In genomic region chr17:60353773-60354172, GRCh38 we compare ENCODE assay signal across 18 cellular contexts. TPM values are rescaled to one million over a fixed set of nuclear protein-coding genes. Genes with fewer than 3 reads are reported as not detected.
A peak's percentile ranks its signal among the peaks of the same experiment; 100 is the strongest.
DNase-seq lines count a peak whose midpoint lies in the region; ATAC-seq, FAIRE-seq and TF ChIP-seq lines count a peak whose summit lies in the region.
"Had no signal": no experiment of that assay in that cellular context is flagged by ENCODE, and none has a peak within 500 bp of the region (broad histone marks: within the 10 kb centered on the region; RNA-seq: fewer than 3 reads in every experiment).

No MANE protein-coding gene starts in this region.

- TF ChIP-seq POLR2A in right lobe of liver (IDR thresholded peaks at IDR 0.05): no peak
- no peak for TF ChIP-seq POLR2A in HepG2 (IDR thresholded peaks at IDR 0.05; ENCODE audit: insufficient read depth in 1 of 2, low read depth in 2 of 2, low read length in 2 of 2)

- POLR2A ChIA-PET in HepG2 (lab: Yijun Ruan, JAX) (no interaction called here), PC-3 (lab: Charles Lee; ENCODE audit: unreplicated experiment) (no interaction called here)

- intact Hi-C loops in right lobe of liver (cut with DNase I): no loop called here
- intact Hi-C loops in HepG2 (cut with micrococcal nuclease; ENCODE audit: unreplicated experiment): no loop called here
- intact Hi-C loops in PC-3 (cut with micrococcal nuclease): loop anchor here (1.0 to 10.0 kb wide), 2 partner anchors 20 to 209 kb away; partner anchors contain the start of gene CA4

- H3K4me1 ChIP-seq in right lobe of liver: peaks cover 0 to 45% (median 19%) of the 10 kb centered on the region in 4 donors
- peaks cover 47% of the 10 kb centered on the region for H3K4me1 ChIP-seq in HepG2 (ENCODE audit: insufficient read depth, low read length)
- peaks cover 39% of the 10 kb centered on the region for H3K4me1 ChIP-seq in PC-3 (ENCODE audit: insufficient read depth, low read length)
- H3K4me1 ChIP-seq: BLaER1 had no signal

- 43% methylated on average over 4 of the region's 4 CpGs for WGBS in right lobe of liver (ENCODE audit: insufficient coverage, low coverage, low lambda C conversion rate, missing lambda C conversion rate)
- 92% methylated on average over 4 of the region's 4 CpGs for WGBS in HepG2 (ENCODE audit: low lambda C conversion rate)

- no peaks in the 10 kb centered on the region for H3F3A ChIP-seq in PC-3 (ENCODE audit: low read length, unreplicated experiment)

- H3K9ac ChIP-seq in HepG2 (ENCODE audit: insufficient read depth, low read depth, low read length) (no peak overlapping the region), PC-3 (ENCODE audit: low read length) (no peak overlapping the region)
- H3K9ac ChIP-seq: BLaER1 had no signal

- peaks cover 25% of the 10 kb centered on the region; the same call in 1 of the 2 replicates for H4K20me1 ChIP-seq in HepG2 (ENCODE audit: insufficient read depth, low read length)
- peaks cover 30% of the 10 kb centered on the region; the same call in 1 of the 2 replicates for H4K20me1 ChIP-seq in PC-3 (ENCODE audit: low read length)

- H3K4me2 ChIP-seq in HepG2 (ENCODE audit: low read depth, low read length) (no peak overlapping the region), PC-3 (ENCODE audit: low read length) (peak overlapping the region; percentile 27)
- H3K4me2 ChIP-seq: BLaER1 had no signal

- TF ChIP-seq CTCF in right lobe of liver (IDR thresholded peaks at IDR 0.05): no peak
- TF ChIP-seq CTCF in HepG2 (CRISPR knock-in tag; IDR thresholded peaks at IDR 0.05): no peak
- no peak for TF ChIP-seq CTCF in PC-3 (conservative IDR thresholded peaks at IDR 0.05; ENCODE audit: low read depth, low read length)
- no peak for TF ChIP-seq CTCF in choroid plexus epithelial cell (conservative IDR thresholded peaks at IDR 0.05; ENCODE audit: low read depth, low read length)
- no peak for TF ChIP-seq CTCF in D721Med (IDR thresholded peaks at IDR 0.05; ENCODE audit: insufficient read depth, missing control alignments)

- no peaks in the 10 kb centered on the region for H3K9me2 ChIP-seq in PC-3 (replicated peaks; ENCODE audit: low read length)

- H3K4me3 ChIP-seq in right lobe of liver: no peak overlapping the region
- H3K4me3 ChIP-seq in HepG2 (replicated peaks in 1 of 3; ENCODE audit: insufficient read depth in 1 of 3, low read depth in 2 of 3, low read length in 3 of 3): no peak overlapping the region
- H3K4me3 ChIP-seq in PC-3 (ENCODE audit: low read length): no peak overlapping the region
- no peak overlapping the region for H3K4me3 ChIP-seq in choroid plexus epithelial cell (ENCODE audit: low read depth, low read length)
- H3K4me3 ChIP-seq: BLaER1 had no signal

- FAIRE-seq in HepG2 (lab: Jason Lieb, UNC) (no peak), D721Med (lab: Jason Lieb, UNC) (no peak)

- H3K27me3 ChIP-seq in right lobe of liver (no peaks in the 10 kb centered on the region), HepG2 (ENCODE audit: control insufficient read depth in 1 of 2, insufficient read depth in 2 of 2, low read length in 2 of 2) (no peaks in the 10 kb centered on the region), PC-3 (ENCODE audit: low read length) (no peaks in the 10 kb centered on the region)
- H3K27me3 ChIP-seq: BLaER1 had no signal

- BruUV-seq in HepG2 (replicated peaks; lab: Mats Ljungman, UMichigan) (no TSS peak), PC-3 (replicated peaks; lab: Mats Ljungman, UMichigan) (no TSS peak)

- no peak for DNase-seq in right lobe of liver
- no peak for DNase-seq in HepG2 (ENCODE audit: low spot score)
- DNase-seq in PC-3: no peak
- DNase-seq in choroid plexus epithelial cell (ENCODE audit: low read depth): peak; percentile 26
- DNase-seq in D721Med (ENCODE audit: insufficient read length, low spot score): no peak
- no peak for DNase-seq in NCI-H526 treated with DMSO at 0.1 percent for 48 hours (lab: John Stamatoyannopoulos, UW)
- DNase-seq in stimulated activated naive CD4-positive, alpha-beta T cell (lab: John Stamatoyannopoulos, UW): no peak
- DNase-seq in LoVo (ENCODE audit: low spot score): no peak
- DNase-seq: CD8-positive, alpha-beta memory T cell; DMS79 treated with DMSO at 0.1 percent for 48 hours; H9; Kasumi-1; NCI-H1417 treated with DMSO at 0.1 percent for 48 hours; NCI-H187 treated with DMSO at 0.1 percent for 48 hours; NCI-H524 treated with DMSO at 0.1 percent for 48 hours had no signal

- CTCF ChIA-PET in HepG2 (lab: Yijun Ruan, JAX; ENCODE audit: low intra/inter-chr PET ratio, low total read pairs) (interaction anchor here (0.6 kb wide), 1 partner anchor 32 kb away, joined by 3 read pairs; no protein-coding TSS in a partner anchor), PC-3 (lab: Charles Lee) (no interaction called here)

- TF ChIP-seq EP300 in HepG2 (IDR thresholded peaks at IDR 0.05; ENCODE audit: low read depth in 2 of 2, low read length in 2 of 2): no peak
- no peak for TF ChIP-seq EP300 in HepG2 (CRISPR knock-in tag; IDR thresholded peaks at IDR 0.05; ENCODE audit: borderline replicate concordance)

- H3K79me2 ChIP-seq in HepG2 (ENCODE audit: insufficient read depth, low read length) (peaks cover 24% of the 10 kb centered on the region), PC-3 (ENCODE audit: low read length) (peaks cover 38% of the 10 kb centered on the region)

- ATAC-seq in right lobe of liver (peak in 1 of 4 donors; percentile 11), HepG2 (no peak), PC-3 (no peak)
- ATAC-seq: Panc1, Right ventricle myocardium inferior had no signal

- H3K27ac ChIP-seq in right lobe of liver (peak overlapping the region in 2 of 3 donors; percentile 52 to 56), HepG2 (ENCODE audit: extremely low read length, insufficient read depth, low read length) (no peak overlapping the region), PC-3 (ENCODE audit: low read length) (no peak overlapping the region)
- H3K27ac ChIP-seq: BLaER1 had no signal

- no peaks in the 10 kb centered on the region for H3K36me3 ChIP-seq in right lobe of liver
- no peaks in the 10 kb centered on the region for H3K36me3 ChIP-seq in HepG2 (replicated peaks in 1 of 2; ENCODE audit: control insufficient read depth in 1 of 2, insufficient read depth in 2 of 2, low read length in 2 of 2)
- no peaks in the 10 kb centered on the region for H3K36me3 ChIP-seq in PC-3 (ENCODE audit: low read depth, low read length)
- H3K36me3 ChIP-seq: BLaER1 had no signal

- in situ Hi-C loops in HepG2 (cut with HindIII; ENCODE audit: extremely low pct_ligation_motif_present, low pct_unique_long_range_greater_than_20kb): no loop called here

- H2AFZ ChIP-seq in HepG2 (ENCODE audit: low read length) (no peak overlapping the region), PC-3 (ENCODE audit: low read length) (no peak overlapping the region)

- no peak for TF ChIP-seq RAD21 in HepG2 (CRISPR knock-in tag; IDR thresholded peaks at IDR 0.05)

- H3K9me3 ChIP-seq in right lobe of liver: no peaks in the 10 kb centered on the region
- no peaks in the 10 kb centered on the region for H3K9me3 ChIP-seq in HepG2 (ENCODE audit: low read length)
- H3K9me3 ChIP-seq in PC-3 (ENCODE audit: low read length): no peaks in the 10 kb centered on the region
- H3K9me3 ChIP-seq: BLaER1 had no signal

TF ChIP-seq in HepG2, 621 proteins besides CTCF, POLR2A, EP300 and RAD21 (continues in another document):
- TF ChIP-seq PBX3 (CRISPR knock-in tag; IDR thresholded peaks at IDR 0.05; ENCODE audit: borderline replicate concordance): no peak
- TF ChIP-seq CC2D1A (CRISPR knock-in tag; IDR thresholded peaks at IDR 0.05): no peak
- TF ChIP-seq ZMYM4 (CRISPR knock-in tag; IDR thresholded peaks at IDR 0.05): no peak
- no peak for TF ChIP-seq CHD2 (IDR thresholded peaks at IDR 0.05; ENCODE audit: low read depth, low read length)
- TF ChIP-seq CAMTA2 (CRISPR knock-in tag; IDR thresholded peaks at IDR 0.05; ENCODE audit: borderline replicate concordance): no peak
- no peak for TF ChIP-seq ZNF432 (CRISPR knock-in tag; IDR thresholded peaks at IDR 0.05; ENCODE audit: borderline replicate concordance)
- no peak for TF ChIP-seq ZNF558 (CRISPR knock-in tag; IDR thresholded peaks at IDR 0.05; ENCODE audit: borderline replicate concordance)
- no peak for TF ChIP-seq ADNP (CRISPR knock-in tag; IDR thresholded peaks at IDR 0.05)
- TF ChIP-seq NFYB (CRISPR knock-in tag; IDR thresholded peaks at IDR 0.05): no peak
- TF ChIP-seq ZNF430 (CRISPR knock-in tag; IDR thresholded peaks at IDR 0.05): no peak

RNA-seq across cellular contexts. Expression of gene USP32, which starts 38.2 kb away (rescaled TPM):
- 10 to 100 TPM; 24.8 to 44.2 (median 33.5) TPM for total RNA-seq in right lobe of liver
- total RNA-seq in HepG2 (2016; rRNA removed; fragmentation: Illumina TruSeq; extraction: Trizol): 39.9 and 52.9 TPM in 2 replicates
- 12.8 and 14.5 TPM in 2 replicates for total RNA-seq in HepG2 (2016; cell fraction: cytosol; rRNA removed; fragmentation: Illumina TruSeq; extraction: Trizol; ENCODE audit: low read depth)
- 40.0 and 51.5 TPM in 2 replicates for total RNA-seq in HepG2 (2016; cell fraction: insoluble cytoplasmic fraction; rRNA removed; fragmentation: Illumina TruSeq; extraction: Trizol)
- 25.1 and 28.6 TPM in 2 replicates for total RNA-seq in HepG2 (2016; cell fraction: membrane; rRNA removed; fragmentation: Illumina TruSeq; extraction: Trizol)
- 40.8 and 45.7 TPM in 2 replicates for total RNA-seq in HepG2 (2016; cell fraction: nucleus; rRNA removed; fragmentation: Illumina TruSeq; extraction: Trizol)
- polyA plus RNA-seq in HepG2 (2011; rRNA removed): 24.9 and 25.6 TPM in 2 replicates
- 11.6 and 17.6 TPM in 2 replicates for polyA plus RNA-seq in HepG2 (2011; cell fraction: cytosol; rRNA removed)
- 13.1 and 18.9 TPM in 2 replicates for polyA plus RNA-seq in HepG2 (2011; cell fraction: nucleus; rRNA removed)
- polyA plus RNA-seq in HepG2 (2012): 23.3 and 24.2 TPM in 2 replicates
- polyA plus RNA-seq in HepG2 (2016; cell fraction: cytosol; fragmentation: Illumina TruSeq; extraction: Trizol; ENCODE audit: low read depth): 1.5 and 1.6 TPM in 2 replicates
- polyA plus RNA-seq in HepG2 (2016; cell fraction: insoluble cytoplasmic fraction; fragmentation: Illumina TruSeq; extraction: Trizol; ENCODE audit: low read depth): 33.3 and 35.1 TPM in 2 replicates
- 7.6 and 9.5 TPM in 2 replicates for polyA plus RNA-seq in HepG2 (2016; cell fraction: membrane; fragmentation: Illumina TruSeq; extraction: Trizol; ENCODE audit: low read depth)
- 26.1 and 32.2 TPM in 2 replicates for polyA plus RNA-seq in HepG2 (2016; cell fraction: nucleus; fragmentation: Illumina TruSeq; extraction: Trizol; ENCODE audit: insufficient read depth, low read depth)
- 27.9 and 28.2 TPM in 2 replicates for polyA minus RNA-seq in HepG2 (2011; rRNA and poly(A)+ RNA removed; ENCODE audit: low replicate concordance)
- polyA minus RNA-seq in HepG2 (2011; cell fraction: cytosol; rRNA and poly(A)+ RNA removed): 23.9 and 34.8 TPM in 2 replicates
- polyA minus RNA-seq in HepG2 (2011; cell fraction: nucleus; rRNA and poly(A)+ RNA removed): 57.9 and 63.0 TPM in 2 replicates
- total RNA-seq in PC-3 (2014; rRNA removed): 34.0 and 34.1 TPM in 2 replicates

Comparison
In these comparisons a context has a peak if more than half of its experiments do, and no peak if none do; other contexts are left out.
1. H3K27ac ChIP-seq: peak in right lobe of liver (2 of 3); none in HepG2 (single experiment) and PC-3 (single experiment).